Comparison of ENCODE assay signal across 10 cellular contexts in the genomic region with DNA sequence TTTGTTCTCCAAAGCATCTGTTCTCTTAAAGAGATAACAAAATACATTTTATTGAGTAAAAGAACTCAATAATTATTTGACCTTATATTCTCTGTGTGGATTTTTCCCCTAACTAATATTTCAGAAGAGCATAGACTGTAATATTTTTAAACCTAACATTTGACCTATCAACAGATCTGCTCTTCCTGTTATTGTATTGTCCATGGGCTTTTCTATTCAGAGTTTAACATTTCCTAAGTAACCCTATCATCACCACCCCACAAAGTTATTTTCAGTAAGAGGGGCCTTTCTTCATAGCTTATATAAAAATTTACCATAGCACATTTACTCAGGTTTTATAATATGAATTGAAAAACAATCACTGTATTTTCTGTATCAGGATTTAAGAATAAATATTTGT.
"Had no signal": no experiment of that assay in that cellular context is flagged by ENCODE, and none has a peak within 500 bp of the region (broad histone marks: within the 10 kb centered on the region; RNA-seq: fewer than 3 reads in every experiment).

No MANE protein-coding gene starts in this region.

- DNase-seq: activated CD4-positive, alpha-beta T cell treated with anti-CD3 and anti-CD28 coated beads, Interleukin-2, amount 10 ng/mL, durations not matched to agents 7 days and 5 days; activated CD8-positive, alpha-beta memory T cell treated with anti-CD3 and anti-CD28 coated beads for 24 hours; activated T-cell treated with anti-CD3 and anti-CD28 coated beads for 4 hours; amniotic stem cell; hippocampal formation; mammary epithelial cell; nephron progenitor cell; stimulated activated CD4-positive, alpha-beta T cell treated with anti-CD3 and anti-CD28 coated beads, Interleukin-4, amount 100 ng/mL, for 1 hour; stimulated activated CD8-positive, alpha-beta memory T cell treated with anti-CD3 and anti-CD28 coated beads, Interleukin-4, amount 100 ng/mL, for 48 hours had no signal

- H3K9me3 ChIP-seq: tibial nerve had no signal

- H3K36me3 ChIP-seq: tibial nerve had no signal

- H3K27me3 ChIP-seq: tibial nerve had no signal

- H3K4me3 ChIP-seq: tibial nerve had no signal
